ENCODE assay signal across 9 cellular contexts in the genomic region with DNA sequence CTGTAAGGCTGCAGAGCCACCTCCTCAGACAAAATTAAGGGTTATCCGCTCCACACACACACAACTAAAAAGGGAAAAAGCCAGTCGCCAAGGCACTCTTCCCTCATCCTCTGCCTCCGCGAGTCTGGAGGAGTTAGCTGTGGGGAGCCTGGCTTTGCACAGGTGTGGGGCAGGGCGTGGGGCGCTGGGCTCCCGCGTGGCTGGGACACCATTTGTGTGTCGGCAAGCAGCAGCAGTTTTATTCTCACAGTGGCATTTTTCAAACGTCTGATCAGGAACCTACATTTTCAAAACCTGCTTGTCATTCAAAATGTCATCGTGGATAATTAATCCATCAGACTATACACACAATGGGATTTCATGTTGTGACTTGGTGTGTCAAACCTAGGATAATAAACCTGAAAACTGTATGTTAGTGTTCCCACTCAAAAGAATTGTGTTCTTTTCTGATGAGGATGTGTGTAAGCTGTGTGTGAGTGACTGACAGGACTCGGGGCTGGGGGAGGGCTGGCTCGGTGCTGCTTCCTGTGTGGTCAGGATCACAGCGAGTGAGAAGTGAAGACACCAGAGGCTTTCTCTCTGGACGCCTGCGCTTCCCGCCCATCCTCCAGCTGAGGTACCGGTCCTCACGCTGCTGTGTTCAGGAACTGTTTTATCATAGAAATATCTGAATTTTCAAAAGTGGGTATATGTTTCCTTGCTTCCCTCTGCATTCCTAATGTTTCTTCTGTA.
DNase-seq lines count a peak whose midpoint lies in the region; ATAC-seq, FAIRE-seq and TF ChIP-seq lines count a peak whose summit lies in the region.
"Had no signal": no experiment of that assay in that cellular context is flagged by ENCODE, and none has a peak within 500 bp of the region (broad histone marks: within the 10 kb centered on the region; RNA-seq: fewer than 3 reads in every experiment).

No MANE protein-coding gene starts in this region.

- DNase-seq in SJSA1 (ENCODE audit: low read depth in 1 of 2, low spot score in 2 of 2) = peak; percentile 75 to 81
- DNase-seq in activated naive CD4-positive, alpha-beta T cell (lab: John Stamatoyannopoulos, UW) = peak in 3 of 4 experiments; percentile 29 to 60 (median 41)
- DNase-seq in small intestine = peak; percentile 51
- DNase-seq in OCI-M2 (lab: John Stamatoyannopoulos, UW; ENCODE audit: unreplicated experiment) = no peak
- no peak for DNase-seq in RWPE1 (ENCODE audit: low spot score)

- H3K4me3 ChIP-seq in SJSA1 (no peak overlapping the region), small intestine (ENCODE audit: low read depth in 1 of 2, low read length in 2 of 2) (no peak overlapping the region)

- peak; percentile 75 for ATAC-seq in GM18868 (IDR thresholded peaks at IDR 0.05; ENCODE audit: unreplicated experiment)
- ATAC-seq in HG02973 (IDR thresholded peaks at IDR 0.05; ENCODE audit: unreplicated experiment) = peak; percentile 66
- ATAC-seq in HG03457 (IDR thresholded peaks at IDR 0.05; ENCODE audit: unreplicated experiment) = no peak

- CTCF ChIA-PET in RWPE1 (lab: Yijun Ruan, JAX) = no interaction called here

- WGBS in small intestine, 3 donors = 43 to 63% (median 50%) methylated on average over 19 of the region's 19 CpGs

- peak overlapping the region; percentile 76 for H3K27ac ChIP-seq in SJSA1
- H3K27ac ChIP-seq in small intestine (ENCODE audit: low read depth in 1 of 2, low read length in 1 of 2) = no peak overlapping the region
- no peak overlapping the region for H3K27ac ChIP-seq in RWPE1
- H3K27ac ChIP-seq: KMS-11 had no signal

- peaks cover 29% of the 10 kb centered on the region for H3K4me1 ChIP-seq in SJSA1 (replicated peaks)
- H3K4me1 ChIP-seq in small intestine (ENCODE audit: control insufficient read depth in 2 of 2, insufficient read depth in 1 of 2, low read depth in 1 of 2, low read length in 1 of 2) = no peaks in the 10 kb centered on the region

- POLR2A ChIA-PET in RWPE1 (lab: Yijun Ruan, JAX; ENCODE audit: low non-redundant PET) = no interaction called here

- FAIRE-seq in small intestine (lab: Jason Lieb, UNC) = no peak

- TF ChIP-seq CTCF in RWPE1 (conservative IDR thresholded peaks at IDR 0.05; ENCODE audit: low read depth) = no peak

- H3K9me3 ChIP-seq in SJSA1 (replicated peaks) (no peaks in the 10 kb centered on the region), small intestine (ENCODE audit: control insufficient read depth, low read depth) (no peaks in the 10 kb centered on the region)

- H3K27me3 ChIP-seq in SJSA1 (replicated peaks) = no peaks in the 10 kb centered on the region
- no peaks in the 10 kb centered on the region for H3K27me3 ChIP-seq in small intestine (ENCODE audit: control insufficient read depth in 2 of 2, insufficient read depth in 2 of 2, low read length in 2 of 2)

- H3K36me3 ChIP-seq in SJSA1 (no peaks in the 10 kb centered on the region), small intestine (ENCODE audit: control insufficient read depth in 2 of 2, insufficient read depth in 2 of 2, low read length in 2 of 2) (no peaks in the 10 kb centered on the region)

Comparison
In these comparisons a context has a peak if more than half of its experiments do, and no peak if none do; other contexts are left out.
1. DNase-seq: peak in SJSA1 (2 of 2), activated naive CD4-positive, alpha-beta T cell (3 of 4) and small intestine (single experiment); none in OCI-M2 (single experiment) and RWPE1 (single experiment).